8 cellular contexts compared by ENCODE assay signal in the genomic region with DNA sequence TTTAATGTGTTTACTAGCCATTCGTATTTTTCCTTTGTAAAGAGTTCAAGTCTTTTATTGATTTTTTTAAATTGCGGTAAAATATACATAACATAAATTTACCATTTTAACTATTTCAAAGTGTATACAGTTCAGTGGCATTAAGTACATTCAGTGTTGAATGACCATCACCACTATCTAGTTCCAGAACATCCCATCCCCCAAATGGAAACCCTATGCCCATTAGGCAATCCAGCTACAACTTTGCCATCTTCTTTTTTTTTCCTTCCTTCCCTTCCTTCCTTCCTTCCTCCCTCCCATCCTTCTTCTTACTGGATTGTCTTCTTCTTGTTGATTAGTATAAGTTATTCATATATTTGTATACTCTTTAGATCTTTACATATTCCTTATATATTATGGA. TPM values are rescaled to one million over a fixed set of nuclear protein-coding genes. Genes with fewer than 3 reads are reported as not detected.
"Had no signal": no experiment of that assay in that cellular context is flagged by ENCODE, and none has a peak within 500 bp of the region (broad histone marks: within the 10 kb centered on the region; RNA-seq: fewer than 3 reads in every experiment).

No MANE protein-coding gene starts in this region.

- H3K27me3 Mint-ChIP-seq: IgD-negative memory B cell had no signal

- H3K27ac ChIP-seq: HL-60 had no signal

- H3K4me3 ChIP-seq: GM23338 had no signal

- H3K4me3 Mint-ChIP-seq: GM23338, H9, HFFc6, IgD-negative memory B cell had no signal

- DNase-seq: H9, HCEC 1CT, HFFc6 had no signal

- ATAC-seq: GM23338, HepG2 had no signal

- H3K9me3 Mint-ChIP-seq: GM23338, H9, HFFc6, IgD-negative memory B cell had no signal

- H3K27ac Mint-ChIP-seq: GM23338, H9, HFFc6, IgD-negative memory B cell had no signal

RNA-seq across cellular contexts. Expression of a gene that starts 17.4 kb away (rescaled TPM):
- total RNA-seq: HFFc6, HT1080 had no signal
